8 cellular contexts compared by ENCODE assay signal in genomic region chr3:71397046-71397445, GRCh38.
DNase-seq lines count a peak whose midpoint lies in the region; ATAC-seq and TF ChIP-seq lines count a peak whose summit lies in the region.

No MANE protein-coding gene starts in this region.

- peak; percentile 57 for TF ChIP-seq RAD21 in SK-N-SH (IDR thresholded peaks at IDR 0.05; ENCODE audit: low read length)

- no peaks in the 10 kb centered on the region for H3K36me3 ChIP-seq in SK-N-SH (replicated peaks in 1 of 2; ENCODE audit: control insufficient read depth in 1 of 2, insufficient read depth in 2 of 2, low read length in 1 of 2)
- no peaks in the 10 kb centered on the region for H3K36me3 ChIP-seq in sigmoid colon

- H3K9ac ChIP-seq in SK-N-SH, result no peak overlapping the region

- H3K4me3 ChIP-seq in GM12865 (ENCODE audit: low read depth, low read length) (no peak overlapping the region), SK-N-SH (ENCODE audit: low read depth in 2 of 2, low read length in 1 of 2) (no peak overlapping the region), foreskin fibroblast (ENCODE audit: low read depth in 1 of 2, low read length in 2 of 2) (no peak overlapping the region), sigmoid colon (no peak overlapping the region)

- intact Hi-C loops in sigmoid colon (cut with DNase I), result no loop called here

- CTCF ChIA-PET in SK-N-SH (lab: Yijun Ruan, JAX), result interaction anchor here (0.6 to 2.4 kb wide), 20 partner anchors 9 to 1040 kb away, joined by 3 to 12 read pairs (median 3); no protein-coding TSS in a partner anchor

- H3K9me3 ChIP-seq in SK-N-SH, result no peaks in the 10 kb centered on the region
- no peaks in the 10 kb centered on the region for H3K9me3 ChIP-seq in sigmoid colon

- H2AFZ ChIP-seq in SK-N-SH (ENCODE audit: low read depth), result no peak overlapping the region

- H4K20me1 ChIP-seq in SK-N-SH (ENCODE audit: insufficient read depth), result no peaks in the 10 kb centered on the region

- H3K9me2 ChIP-seq in SK-N-SH, result no peaks in the 10 kb centered on the region

- no peak for ATAC-seq in GM21367 (IDR thresholded peaks at IDR 0.05; ENCODE audit: unreplicated experiment)

- peaks cover 86% of the 10 kb centered on the region for H3K79me2 ChIP-seq in SK-N-SH (ENCODE audit: insufficient read depth)

- DNase-seq in AG08395 (ENCODE audit: low spot score), result peak; percentile 44
- peak; percentile 18 for DNase-seq in GM12865 (ENCODE audit: low read depth)
- peak; percentile 36 for DNase-seq in SK-N-SH
- peak; percentile 16 to 60 for DNase-seq in foreskin fibroblast
- DNase-seq in sigmoid colon, result no peak
- no peak for DNase-seq in NCI-H524 treated with DMSO at 0.1 percent for 48 hours (lab: John Stamatoyannopoulos, UW)
- no peak for DNase-seq in activated gamma-delta T cell (lab: John Stamatoyannopoulos, UW)

- TF ChIP-seq CTCF in GM12865 (IDR thresholded peaks at IDR 0.05; ENCODE audit: insufficient read depth, low read depth, low read length, missing control alignments), result peak; percentile 42
- TF ChIP-seq CTCF in SK-N-SH (IDR thresholded peaks at IDR 0.05), result peak; percentile 59
- TF ChIP-seq CTCF in foreskin fibroblast (IDR thresholded peaks at IDR 0.05; ENCODE audit: low read depth, low read length), result peak; percentile 45
- peak in 3 of 4 experiments; percentile 41 to 54 (median 45) for TF ChIP-seq CTCF in sigmoid colon (IDR thresholded peaks at IDR 0.05)

- POLR2A ChIA-PET in SK-N-SH (lab: Yijun Ruan, JAX), result no interaction called here

- H3K27ac ChIP-seq in SK-N-SH (ENCODE audit: low read depth in 2 of 2, low read length in 1 of 2), result no peak overlapping the region; a peak in 1 of 4 replicates
- no peak overlapping the region for H3K27ac ChIP-seq in sigmoid colon

- H3F3A ChIP-seq in SK-N-SH (replicated peaks; ENCODE audit: insufficient read depth), result peaks cover 16% of the 10 kb centered on the region

- TF ChIP-seq POLR2A in sigmoid colon (IDR thresholded peaks at IDR 0.05), result no peak

- 37% methylated on average over 5 of the region's 5 CpGs for WGBS in SK-N-SH (ENCODE audit: low lambda C conversion rate)
- 23 to 43% methylated on average over 5 of the region's 5 CpGs for WGBS in sigmoid colon, 2 donors

- H3K4me1 ChIP-seq in SK-N-SH (ENCODE audit: control insufficient read depth in 1 of 2, insufficient read depth in 2 of 2, low read depth in 1 of 2, low read length in 1 of 2), result peaks cover 16 to 35% of the 10 kb centered on the region in 2 experiments
- H3K4me1 ChIP-seq in sigmoid colon, result peaks cover 0 to 54% (median 27%) of the 10 kb centered on the region in 4 donors

- H3K27me3 ChIP-seq in SK-N-SH (ENCODE audit: insufficient read depth) (no peaks in the 10 kb centered on the region), sigmoid colon (no peaks in the 10 kb centered on the region)

- no peak overlapping the region for H3K4me2 ChIP-seq in SK-N-SH

- no peak for TF ChIP-seq EP300 in SK-N-SH (IDR thresholded peaks at IDR 0.05; ENCODE audit: borderline replicate concordance in 1 of 2, low read depth in 1 of 2, low read length in 1 of 2)
- TF ChIP-seq EP300 in sigmoid colon (IDR thresholded peaks at IDR 0.05), result no peak

TF ChIP-seq in SK-N-SH, 30 proteins besides CTCF, POLR2A, EP300 and RAD21:
- TF ChIP-seq MAX (IDR thresholded peaks at IDR 0.05; ENCODE audit: low read depth) (no peak), USF2 (IDR thresholded peaks at IDR 0.05; ENCODE audit: borderline replicate concordance, low read depth, low read length) (no peak), NRF1 (IDR thresholded peaks at IDR 0.05; ENCODE audit: low read depth, low read length) (no peak), MEF2A (IDR thresholded peaks at IDR 0.05; ENCODE audit: borderline replicate concordance, low read depth) (no peak), USF1 (IDR thresholded peaks at IDR 0.05; ENCODE audit: borderline replicate concordance, low read depth) (no peak), ELF1 (IDR thresholded peaks at IDR 0.05) (no peak), RCOR1 (IDR thresholded peaks at IDR 0.05; ENCODE audit: low read length) (no peak), SMC3 (IDR thresholded peaks at IDR 0.05; ENCODE audit: low read depth, low read length) (peak; percentile 45), FOXJ3 (CRISPR knock-in tag; IDR thresholded peaks at IDR 0.05) (no peak), MXI1 (IDR thresholded peaks at IDR 0.05; ENCODE audit: low read depth, low read length) (peak; percentile 12; the same call in 1 of the 2 replicates), TEAD4 (IDR thresholded peaks at IDR 0.05; ENCODE audit: borderline replicate concordance, insufficient read depth) (no peak)
TF ChIP-seq in SK-N-SH: peak in this region for 2.

Comparison
In these comparisons a context has a peak if more than half of its experiments do, and no peak if none do; other contexts are left out.
1. DNase-seq: peak in AG08395 (single experiment), GM12865 (single experiment), SK-N-SH (single experiment) and foreskin fibroblast (2 of 2); none in sigmoid colon (single experiment), NCI-H524 treated with DMSO at 0.1 percent for 48 hours (single experiment) and activated gamma-delta T cell (single experiment).
2. Peak in every context shown above with its lines, with median percentiles within 50 percentile points of each other: CTCF ChIP-seq.